1 cellular context compared by ENCODE assay signal in genomic region chr5:172274951-172275753, GRCh38.
TF ChIP-seq lines count a peak whose summit lies in the region.

No MANE protein-coding gene starts in this region.

TF ChIP-seq in SK-N-SH, 30 proteins besides CTCF, POLR2A, EP300 and RAD21 (continued from another document):
- TF ChIP-seq PBX3 (IDR thresholded peaks at IDR 0.05), result no peak
- no peak for TF ChIP-seq JUND (IDR thresholded peaks at IDR 0.05)
- TF ChIP-seq FOXJ3 (CRISPR knock-in tag; IDR thresholded peaks at IDR 0.05), result no peak
- no peak for TF ChIP-seq ELF1 (IDR thresholded peaks at IDR 0.05)
- TF ChIP-seq GATA2 (CRISPR knock-in tag; IDR thresholded peaks at IDR 0.05), result no peak
- no peak for TF ChIP-seq SMC3 (IDR thresholded peaks at IDR 0.05; ENCODE audit: low read depth, low read length)
- no peak for TF ChIP-seq SIN3A (IDR thresholded peaks at IDR 0.05; ENCODE audit: borderline replicate concordance, low read depth, low read length)
- TF ChIP-seq RXRA (IDR thresholded peaks at IDR 0.05; ENCODE audit: borderline replicate concordance, low read depth), result no peak
